ENCODE assay signal across 17 cellular contexts in genomic region chr6:42083530-42083929, GRCh38. TPM values are rescaled to one million over a fixed set of nuclear protein-coding genes. Genes with fewer than 3 reads are reported as not detected.
A peak's percentile ranks its signal among the peaks of the same experiment; 100 is the strongest.
DNase-seq lines count a peak whose midpoint lies in the region; ATAC-seq, FAIRE-seq and TF ChIP-seq lines count a peak whose summit lies in the region.
"Had no signal": no experiment of that assay in that cellular context is flagged by ENCODE, and none has a peak within 500 bp of the region (broad histone marks: within the 10 kb centered on the region; RNA-seq: fewer than 3 reads in every experiment).

No MANE protein-coding gene starts in this region.

- no peak for ATAC-seq in CD4-positive, CD25-positive, alpha-beta regulatory T cell (ENCODE audit: low read depth in 2 of 2)
- ATAC-seq in heart right ventricle (peak in 5 of 8 donors; percentile 26 to 77 (median 56)), naive B cell (ENCODE audit: low read depth in 2 of 2) (no peak)
- no peak for ATAC-seq in stimulated activated memory B cell treated with anti-CD40 and anti-IgM and Interleukin-4, amounts not matched to agents 10 μg/mL and 1 μg/mL and 100 μg/mL, for 72 hours

- no peaks in the 10 kb centered on the region for H3K79me2 ChIP-seq in KMS-11 (ENCODE audit: insufficient read depth, low read depth)

- no peak overlapping the region for H3K4me3 ChIP-seq in CD4-positive, CD25-positive, alpha-beta regulatory T cell (ENCODE audit: low read depth, low read length)
- no peak overlapping the region for H3K4me3 ChIP-seq in KMS-11 (IDR thresholded peaks at IDR 0.05; ENCODE audit: insufficient read depth, low read depth, low read length)
- no peak overlapping the region for H3K4me3 ChIP-seq in heart right ventricle
- no peak overlapping the region for H3K4me3 ChIP-seq in small intestine (ENCODE audit: low read depth in 1 of 2, low read length in 2 of 2)

- no peaks in the 10 kb centered on the region for H3K9me3 ChIP-seq in CD4-positive, CD25-positive, alpha-beta regulatory T cell (ENCODE audit: control insufficient read depth in 2 of 2, low read length in 2 of 2)
- H3K9me3 ChIP-seq in heart right ventricle (no peaks in the 10 kb centered on the region), small intestine (ENCODE audit: control insufficient read depth, low read depth) (no peaks in the 10 kb centered on the region)

- TF ChIP-seq CTCF in KMS-11 (conservative IDR thresholded peaks at IDR 0.05; ENCODE audit: low read depth, low read length): no peak
- TF ChIP-seq CTCF in heart right ventricle (IDR thresholded peaks at IDR 0.05): no peak

- no peak for FAIRE-seq in small intestine (lab: Jason Lieb, UNC)

- H2AFZ ChIP-seq in KMS-11 (ENCODE audit: low read depth): no peak overlapping the region

- 58 to 70% methylated on average over 5 of the region's 5 CpGs for WGBS in heart right ventricle, 2 donors
- WGBS in small intestine, 3 donors: 84 to 87% (median 86%) methylated on average over 5 of the region's 5 CpGs

- no peak overlapping the region for H3K9ac ChIP-seq in KMS-11

- DNase-seq in CD4-positive, CD25-positive, alpha-beta regulatory T cell: no peak
- DNase-seq in heart right ventricle: no peak
- no peak for DNase-seq in naive B cell
- DNase-seq in NCI-H526 (lab: John Stamatoyannopoulos, UW): no peak
- no peak for DNase-seq in small intestine
- DNase-seq: ACHN, AML-193, DMS79 treated with DMSO at 0.1 percent for 48 hours, HFFc6, KG1, MV-4-11, NCI-H1694 treated with DMSO at 0.1 percent for 48 hours, NCI-H510A treated with DMSO at 0.1 percent for 48 hours, SHP77 treated with DMSO at 0.1 percent for 48 hours had no signal

- H3K4me2 ChIP-seq in KMS-11: peak overlapping the region; percentile 13; the same call in 1 of the 2 replicates

- no peaks in the 10 kb centered on the region for H4K20me1 ChIP-seq in KMS-11 (ENCODE audit: insufficient read depth)

- intact Hi-C loops in heart right ventricle (cut with DNase I): loop anchor here in 2 of 10 donors (2.0 to 10.0 kb wide), 2 partner anchors 83 to 481 kb away; partner anchors contain the start of gene UBR2 (in 1 of the 2)

- no peak overlapping the region for H3K27ac ChIP-seq in CD4-positive, CD25-positive, alpha-beta regulatory T cell (ENCODE audit: insufficient read depth, low read length, poor library complexity, severe bottlenecking)
- H3K27ac ChIP-seq in KMS-11 (no peak overlapping the region; the same call in 1 of the 2 replicates), heart right ventricle (peak overlapping the region in 8 of 10 donors; percentile 3 to 80 (median 45)), small intestine (ENCODE audit: low read depth in 1 of 2, low read length in 1 of 2) (no peak overlapping the region)
- H3K27ac ChIP-seq: C4-2B had no signal

- H3K36me3 Mint-ChIP-seq in CD4-positive, CD25-positive, alpha-beta regulatory T cell: peaks cover 18% of the 10 kb centered on the region
- H3K36me3 Mint-ChIP-seq in naive B cell: peaks cover 0 to 12% of the 10 kb centered on the region in 2 donors
- H3K36me3 Mint-ChIP-seq in stimulated activated memory B cell treated with anti-CD40 and anti-IgM and Interleukin-4, amounts not matched to agents 10 μg/mL and 1 μg/mL and 100 μg/mL, for 72 hours: peaks cover 43% of the 10 kb centered on the region

- peaks cover 0 to 5% (median 0%) of the 10 kb centered on the region in 4 donors for H3K4me1 Mint-ChIP-seq in CD4-positive, CD25-positive, alpha-beta regulatory T cell
- H3K4me1 Mint-ChIP-seq in naive B cell: peaks cover 0 to 8% (median 4%) of the 10 kb centered on the region in 3 donors
- peaks cover 8% of the 10 kb centered on the region for H3K4me1 Mint-ChIP-seq in stimulated activated memory B cell treated with anti-CD40 and anti-IgM and Interleukin-4, amounts not matched to agents 10 μg/mL and 1 μg/mL and 100 μg/mL, for 72 hours

- no peaks in the 10 kb centered on the region for H3K27me3 ChIP-seq in CD4-positive, CD25-positive, alpha-beta regulatory T cell (ENCODE audit: control insufficient read depth, insufficient read depth, low read length)
- H3K27me3 ChIP-seq in KMS-11 (ENCODE audit: insufficient read depth, low read depth) (no peaks in the 10 kb centered on the region), heart right ventricle (no peaks in the 10 kb centered on the region), small intestine (ENCODE audit: control insufficient read depth in 2 of 2, insufficient read depth in 2 of 2, low read length in 2 of 2) (no peaks in the 10 kb centered on the region)

- peaks cover 17% of the 10 kb centered on the region for H3K36me3 ChIP-seq in CD4-positive, CD25-positive, alpha-beta regulatory T cell (ENCODE audit: control insufficient read depth, insufficient read depth, low read length)
- H3K36me3 ChIP-seq in KMS-11 (ENCODE audit: insufficient read depth): no peaks in the 10 kb centered on the region
- H3K36me3 ChIP-seq in heart right ventricle: peaks cover 0 to 58% (median 5%) of the 10 kb centered on the region in 9 donors
- peaks cover 5% of the 10 kb centered on the region in 2 donors for H3K36me3 ChIP-seq in small intestine (ENCODE audit: control insufficient read depth in 2 of 2, insufficient read depth in 2 of 2, low read length in 2 of 2)

- H3K9me3 Mint-ChIP-seq in CD4-positive, CD25-positive, alpha-beta regulatory T cell: no peaks in the 10 kb centered on the region
- no peaks in the 10 kb centered on the region for H3K9me3 Mint-ChIP-seq in naive B cell
- no peaks in the 10 kb centered on the region for H3K9me3 Mint-ChIP-seq in stimulated activated memory B cell treated with anti-CD40 and anti-IgM and Interleukin-4, amounts not matched to agents 10 μg/mL and 1 μg/mL and 100 μg/mL, for 72 hours
- H3K9me3 Mint-ChIP-seq: HFFc6 had no signal

- no peaks in the 10 kb centered on the region for H3K4me1 ChIP-seq in CD4-positive, CD25-positive, alpha-beta regulatory T cell (ENCODE audit: control insufficient read depth, insufficient read depth, low read length, poor library complexity, severe bottlenecking)
- H3K4me1 ChIP-seq in KMS-11 (ENCODE audit: low read depth, poor library complexity, severe bottlenecking): peaks cover 19% of the 10 kb centered on the region
- H3K4me1 ChIP-seq in heart right ventricle: peaks cover 2 to 37% (median 21%) of the 10 kb centered on the region in 9 donors
- H3K4me1 ChIP-seq in small intestine (ENCODE audit: control insufficient read depth in 2 of 2, insufficient read depth in 1 of 2, low read depth in 1 of 2, low read length in 1 of 2): no peaks in the 10 kb centered on the region

- peak overlapping the region in 2 of 3 donors; percentile 8 to 56 for H3K27ac Mint-ChIP-seq in CD4-positive, CD25-positive, alpha-beta regulatory T cell
- peak overlapping the region in 5 of 6 donors; percentile 35 to 82 (median 61) for H3K27ac Mint-ChIP-seq in naive B cell
- H3K27ac Mint-ChIP-seq in stimulated activated memory B cell treated with anti-CD40 and anti-IgM and Interleukin-4, amounts not matched to agents 10 μg/mL and 1 μg/mL and 100 μg/mL, for 72 hours: no peak overlapping the region
- H3K27ac Mint-ChIP-seq: HFFc6 had no signal

- no peaks in the 10 kb centered on the region for H3K27me3 Mint-ChIP-seq in CD4-positive, CD25-positive, alpha-beta regulatory T cell
- H3K27me3 Mint-ChIP-seq in naive B cell: no peaks in the 10 kb centered on the region
- H3K27me3 Mint-ChIP-seq in stimulated activated memory B cell treated with anti-CD40 and anti-IgM and Interleukin-4, amounts not matched to agents 10 μg/mL and 1 μg/mL and 100 μg/mL, for 72 hours: no peaks in the 10 kb centered on the region

- H3K4me3 Mint-ChIP-seq in CD4-positive, CD25-positive, alpha-beta regulatory T cell: no peak overlapping the region
- no peak overlapping the region for H3K4me3 Mint-ChIP-seq in naive B cell
- H3K4me3 Mint-ChIP-seq in stimulated activated memory B cell treated with anti-CD40 and anti-IgM and Interleukin-4, amounts not matched to agents 10 μg/mL and 1 μg/mL and 100 μg/mL, for 72 hours: no peak overlapping the region
- H3K4me3 Mint-ChIP-seq: HFFc6 had no signal

RNA-seq across cellular contexts. Expression of gene TAF8, which starts 33.2 kb away (rescaled TPM):
- 46.7 TPM for total RNA-seq in CD4-positive, CD25-positive, alpha-beta regulatory T cell
- polyA plus RNA-seq in CD4-positive, CD25-positive, alpha-beta regulatory T cell: 10 to 100 TPM; 15.9 to 24.1 (median 20.7) TPM
- total RNA-seq in heart right ventricle: 10 to 100 TPM; 21.0 to 38.1 (median 31.6) TPM
- 10 to 100 TPM; 15.2 to 20.1 TPM for polyA plus RNA-seq in heart right ventricle
- 10 to 100 TPM; 10.3 to 25.6 (median 18.6) TPM for polyA plus RNA-seq in naive B cell (ENCODE audit: low read depth in 6 of 6)
- 10 to 100 TPM in 1 of 3 donors, 1 to 10 TPM in 2; 6.7 to 14.4 (median 7.3) TPM for polyA plus RNA-seq in small intestine

RNA-seq across cellular contexts. Expression of gene C6orf132, which starts 58.9 kb away (rescaled TPM):
- total RNA-seq in CD4-positive, CD25-positive, alpha-beta regulatory T cell: not detected
- polyA plus RNA-seq in CD4-positive, CD25-positive, alpha-beta regulatory T cell: under 1 TPM in 1 of 4 donors, not detected in 3; 0.05 TPM
- 1 to 10 TPM in 9 of 10 donors, under 1 TPM in 1; 0.92 to 2.9 (median 2.1) TPM for total RNA-seq in heart right ventricle
- polyA plus RNA-seq in heart right ventricle (1 to 10 TPM in 1 of 2 donors, under 1 TPM in 1; 0.23 to 1.8 TPM), naive B cell (ENCODE audit: low read depth in 6 of 6) (not detected), small intestine (100 to 1,000 TPM in 2 of 3 donors, 10 to 100 TPM in 1; 44.1 to 198 (median 119) TPM)

Comparison
In these comparisons a context has a peak if more than half of its experiments do, and no peak if none do; other contexts are left out.
1. ATAC-seq: peak in heart right ventricle (5 of 8); none in CD4-positive, CD25-positive, alpha-beta regulatory T cell (0 of 2), naive B cell (0 of 2) and stimulated activated memory B cell treated with anti-CD40 and anti-IgM and Interleukin-4, amounts not matched to agents 10 μg/mL and 1 μg/mL and 100 μg/mL, for 72 hours (single experiment).
2. H3K27ac ChIP-seq: peak in heart right ventricle (8 of 10); none in CD4-positive, CD25-positive, alpha-beta regulatory T cell (single experiment), KMS-11 (single experiment) and small intestine (0 of 2).
3. RNA of gene C6orf132, which starts 58.9 kb away (polyA plus RNA-seq): 44.1 to 198 TPM in small intestine; 0.23 to 1.8 TPM in heart right ventricle, 0.05 TPM in CD4-positive, CD25-positive, alpha-beta regulatory T cell and not detected in naive B cell; every median in the first group is over 10 times any median in the second.